Comparison of ENCODE assay signal across 9 cellular contexts in genomic region chr11:65095427-65095826, GRCh38. TPM values are rescaled to one million over a fixed set of nuclear protein-coding genes. Genes with fewer than 3 reads are reported as not detected.
A peak's percentile ranks its signal among the peaks of the same experiment; 100 is the strongest.
DNase-seq lines count a peak whose midpoint lies in the region; ATAC-seq, FAIRE-seq and TF ChIP-seq lines count a peak whose summit lies in the region.
"Had no signal": no experiment of that assay in that cellular context is flagged by ENCODE, and none has a peak within 500 bp of the region (broad histone marks: within the 10 kb centered on the region; RNA-seq: fewer than 3 reads in every experiment).

No MANE protein-coding gene starts in this region.

- peaks cover 30% of the 10 kb centered on the region for H3K36me3 Mint-ChIP-seq in activated T-cell treated with anti-CD3 and anti-CD28 coated beads, Interleukin-2, amount 50 U/mL, for 24 hours (ENCODE audit: low read depth)
- peaks cover 2% of the 10 kb centered on the region for H3K36me3 Mint-ChIP-seq in astrocyte (ENCODE audit: low read depth, unreplicated experiment)

- no peak overlapping the region for H3K27ac ChIP-seq in astrocyte (ENCODE audit: low read depth, low read length)
- H3K27ac ChIP-seq in right lobe of liver, result peak overlapping the region in 1 of 3 donors; percentile 47
- peak overlapping the region in 2 of 3 donors; percentile 47 to 82 for H3K27ac ChIP-seq in thyroid gland

- peak overlapping the region; percentile 92 for H3K4me3 Mint-ChIP-seq in activated T-cell treated with anti-CD3 and anti-CD28 coated beads, Interleukin-2, amount 50 U/mL, for 24 hours
- peak overlapping the region; percentile 93 for H3K4me3 Mint-ChIP-seq in astrocyte (ENCODE audit: unreplicated experiment)

- peak overlapping the region; percentile 61 for H3K4me3 ChIP-seq in astrocyte (ENCODE audit: insufficient read depth, low read depth, low read length)
- peak overlapping the region in 2 of 3 donors; percentile 84 to 89 for H3K4me3 ChIP-seq in right lobe of liver
- H3K4me3 ChIP-seq in thyroid gland (replicated peaks in 1 of 3), result no peak overlapping the region

- no peaks in the 10 kb centered on the region for H3K27me3 Mint-ChIP-seq in activated T-cell treated with anti-CD3 and anti-CD28 coated beads, Interleukin-2, amount 50 U/mL, for 24 hours
- H3K27me3 Mint-ChIP-seq in astrocyte (ENCODE audit: low read depth, unreplicated experiment), result no peaks in the 10 kb centered on the region

- no peak for TF ChIP-seq CTCF in astrocyte (IDR thresholded peaks at IDR 0.05; ENCODE audit: insufficient read depth, low read depth, low read length)
- TF ChIP-seq CTCF in right lobe of liver (IDR thresholded peaks at IDR 0.05), result no peak
- TF ChIP-seq CTCF in thyroid gland (IDR thresholded peaks at IDR 0.05), result no peak

- H3K9ac ChIP-seq in astrocyte (ENCODE audit: low read length), result peak overlapping the region; percentile 89

- no peak for TF ChIP-seq POLR2A in right lobe of liver (IDR thresholded peaks at IDR 0.05)
- TF ChIP-seq POLR2A in thyroid gland (IDR thresholded peaks at IDR 0.05), result no peak

- ATAC-seq in right lobe of liver (no peak), HG02884 (IDR thresholded peaks at IDR 0.05; ENCODE audit: unreplicated experiment) (no peak)

- H3K79me2 ChIP-seq in astrocyte (ENCODE audit: insufficient read depth, low read length), result peaks cover 28% of the 10 kb centered on the region

- H3K9me3 Mint-ChIP-seq in activated T-cell treated with anti-CD3 and anti-CD28 coated beads, Interleukin-2, amount 50 U/mL, for 24 hours, result no peaks in the 10 kb centered on the region
- no peaks in the 10 kb centered on the region for H3K9me3 Mint-ChIP-seq in astrocyte (ENCODE audit: unreplicated experiment)

- H3K4me1 ChIP-seq in astrocyte (ENCODE audit: insufficient read depth, low read length) (peaks cover 6% of the 10 kb centered on the region), right lobe of liver (peaks cover 0 to 16% (median 4%) of the 10 kb centered on the region in 4 donors), thyroid gland (peaks cover 9 to 12% of the 10 kb centered on the region in 2 donors)

- no peak for DNase-seq in activated T-cell treated with anti-CD3 and anti-CD28 coated beads, Interleukin-2, amount 50 U/mL, for 24 hours
- no peak for DNase-seq in activated T-cell treated with anti-CD3 and anti-CD28 coated beads for 4 hours
- DNase-seq in astrocyte (ENCODE audit: low read depth), result no peak
- DNase-seq in right lobe of liver, result no peak
- no peak for DNase-seq in thyroid gland
- DNase-seq in NCI-H146 treated with DMSO at 0.1 percent for 48 hours (lab: John Stamatoyannopoulos, UW; ENCODE audit: unreplicated experiment), result no peak
- no peak for DNase-seq in mesenteric fat pad (ENCODE audit: low spot score)

- WGBS in right lobe of liver (ENCODE audit: insufficient coverage, low coverage, low lambda C conversion rate, missing lambda C conversion rate), result 67% methylated on average over 8 of the region's 22 CpGs
- WGBS in thyroid gland, 2 donors, result 75 to 83% methylated on average over 20 to 22 of the region's 22 CpGs

- FAIRE-seq in astrocyte (lab: Jason Lieb, UNC), result no peak
- FAIRE-seq: RCC 7860 had no signal

- intact Hi-C loops in right lobe of liver (cut with DNase I) (no loop called here), thyroid gland (cut with DNase I) (no loop called here)

- peak overlapping the region; percentile 98 for H2AFZ ChIP-seq in astrocyte (ENCODE audit: low read depth, low read length)

- H3K27me3 ChIP-seq in astrocyte (ENCODE audit: insufficient read depth, low read length) (no peaks in the 10 kb centered on the region), right lobe of liver (no peaks in the 10 kb centered on the region), thyroid gland (no peaks in the 10 kb centered on the region)

- H3K9me3 ChIP-seq in astrocyte (ENCODE audit: insufficient read depth, low read depth, low read length), result no peaks in the 10 kb centered on the region
- H3K9me3 ChIP-seq in right lobe of liver, result no peaks in the 10 kb centered on the region
- no peaks in the 10 kb centered on the region for H3K9me3 ChIP-seq in thyroid gland

- H4K20me1 ChIP-seq in astrocyte (ENCODE audit: insufficient read depth, low read length), result peaks cover 18% of the 10 kb centered on the region

- H3K4me1 Mint-ChIP-seq in activated T-cell treated with anti-CD3 and anti-CD28 coated beads, Interleukin-2, amount 50 U/mL, for 24 hours (ENCODE audit: low read depth), result peaks cover 21% of the 10 kb centered on the region
- H3K4me1 Mint-ChIP-seq in astrocyte (ENCODE audit: low read depth, unreplicated experiment), result peaks cover 7% of the 10 kb centered on the region

- peak overlapping the region; percentile 79 for H3K4me2 ChIP-seq in astrocyte (ENCODE audit: low read length)

- H3K27ac Mint-ChIP-seq in activated T-cell treated with anti-CD3 and anti-CD28 coated beads, Interleukin-2, amount 50 U/mL, for 24 hours, result peak overlapping the region; percentile 96
- H3K27ac Mint-ChIP-seq in astrocyte (ENCODE audit: unreplicated experiment), result peak overlapping the region; percentile 87

- H3K36me3 ChIP-seq in astrocyte (ENCODE audit: insufficient read depth, low read length) (no peaks in the 10 kb centered on the region), right lobe of liver (peaks cover 0 to 7% (median 0%) of the 10 kb centered on the region in 4 donors), thyroid gland (peaks cover 0 to 3% of the 10 kb centered on the region in 2 donors)

RNA-seq across cellular contexts. Expression of gene VPS51, which starts 0.6 kb away (rescaled TPM):
- total RNA-seq in astrocyte (40.0 and 41.4 TPM in 2 replicates), right lobe of liver (100 to 1,000 TPM in 2 of 6 experiments, 10 to 100 TPM in 4; 41.5 to 170 (median 50.2) TPM), thyroid gland (100 to 1,000 TPM; 222 to 608 (median 469) TPM), mesenteric fat pad (86.6 TPM)

RNA-seq across cellular contexts. Expression of gene ZFPL1, which starts 11.4 kb away (rescaled TPM):
- total RNA-seq in astrocyte, result 37.9 and 46.3 TPM in 2 replicates
- total RNA-seq in right lobe of liver, result 10 to 100 TPM; 15.4 to 22.4 (median 18.0) TPM
- 10 to 100 TPM; 28.3 to 74.4 (median 49.3) TPM for total RNA-seq in thyroid gland
- 32.1 TPM for total RNA-seq in mesenteric fat pad

RNA-seq across cellular contexts. Expression of gene CDCA5, which starts 11.6 kb away (rescaled TPM):
- total RNA-seq in astrocyte (6.0 and 6.3 TPM in 2 replicates), right lobe of liver (1 to 10 TPM in 3 of 6 experiments, under 1 TPM in 3; 0.31 to 2.3 (median 1.0) TPM), thyroid gland (1 to 10 TPM in 1 of 4 donors, under 1 TPM in 2, not detected in 1; 0.71 to 1.8 (median 0.81) TPM), mesenteric fat pad (1.2 TPM)

RNA-seq across cellular contexts. Expression of gene TM7SF2, which starts 16.2 kb away (rescaled TPM):
- 18.0 and 23.9 TPM in 2 replicates for total RNA-seq in astrocyte
- 100 to 1,000 TPM in 1 of 6 experiments, 10 to 100 TPM in 5; 25.6 to 112 (median 37.8) TPM for total RNA-seq in right lobe of liver
- 10 to 100 TPM; 20.0 to 99.4 (median 53.5) TPM for total RNA-seq in thyroid gland
- 22.1 TPM for total RNA-seq in mesenteric fat pad

RNA-seq across cellular contexts. Expression of gene ZNHIT2, which starts 22.1 kb away (rescaled TPM):
- total RNA-seq in astrocyte (8.1 and 10.0 TPM in 2 replicates), right lobe of liver (10 to 100 TPM in 2 of 6 experiments, 1 to 10 TPM in 4; 4.9 to 15.7 (median 6.2) TPM), thyroid gland (10 to 100 TPM; 17.3 to 38.5 (median 25.9) TPM), mesenteric fat pad (11.5 TPM)

Comparison
In these comparisons a context has a peak if more than half of its experiments do, and no peak if none do; other contexts are left out.
1. H3K4me3 ChIP-seq: peak in astrocyte (single experiment) and right lobe of liver (2 of 3); none in thyroid gland (0 of 3).